Comparison of ENCODE assay signal across 18 cellular contexts in the genomic region with DNA sequence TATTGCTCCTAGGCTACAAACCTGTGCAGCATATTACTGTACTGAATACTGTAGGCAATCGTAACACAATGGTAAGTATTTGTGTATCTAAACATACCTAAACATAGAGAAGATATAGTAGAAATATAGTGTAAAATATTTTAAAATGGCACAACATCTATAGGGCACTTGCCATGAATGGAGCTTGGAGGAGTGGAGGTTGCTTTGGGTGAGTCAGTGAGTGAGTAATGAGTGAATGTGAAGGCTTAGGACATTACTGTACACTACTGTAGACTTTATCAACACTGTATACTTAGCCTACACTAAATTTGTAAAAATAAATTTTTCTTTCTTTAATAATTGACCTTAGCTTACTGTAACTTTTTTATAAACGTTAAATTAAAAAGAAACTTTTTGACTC. TPM values are rescaled to one million over a fixed set of nuclear protein-coding genes. Genes with fewer than 3 reads are reported as not detected.
A peak's percentile ranks its signal among the peaks of the same experiment; 100 is the strongest.
DNase-seq lines count a peak whose midpoint lies in the region; ATAC-seq and TF ChIP-seq lines count a peak whose summit lies in the region.
"Had no signal": no experiment of that assay in that cellular context is flagged by ENCODE, and none has a peak within 500 bp of the region (broad histone marks: within the 10 kb centered on the region; RNA-seq: fewer than 3 reads in every experiment).

No MANE protein-coding gene starts in this region.

- no peak for TF ChIP-seq CTCF in fibroblast of pulmonary artery (IDR thresholded peaks at IDR 0.05; ENCODE audit: low read length, missing control alignments)

- DNase-seq in ACHN (peak; percentile 37), LHCN-M2 (ENCODE audit: low read depth) (peak; percentile 49), amniotic stem cell (lab: John Stamatoyannopoulos, UW) (peak; percentile 64), fibroblast of pulmonary artery (ENCODE audit: low read depth) (peak; percentile 57), COR-L47 (lab: John Stamatoyannopoulos, UW) (no peak), mucosa of gallbladder (ENCODE audit: low spot score) (no peak), putamen (ENCODE audit: low spot score) (no peak)
- DNase-seq: CD4-positive, CD25-positive, alpha-beta regulatory T cell; left ventricle myocardium superior; NCI-H187 treated with DMSO at 0.1 percent for 48 hours; NCI-H510A; SHP77; stimulated activated naive CD4-positive, alpha-beta T cell treated with Interleukin-2 at 50 U/mL for 16 hours; transverse colon had no signal

- no peak overlapping the region for H3K4me3 ChIP-seq in fibroblast of pulmonary artery (replicated peaks; ENCODE audit: low read depth, low read length)
- H3K4me3 ChIP-seq: right atrium auricular region, transverse colon had no signal

- no peak for ATAC-seq in GM19328 (IDR thresholded peaks at IDR 0.05; ENCODE audit: unreplicated experiment)
- ATAC-seq: left ventricle myocardium superior had no signal

- in situ Hi-C loops in ACHN (cut with HindIII; ENCODE audit: low pct_ligation_motif_present, low pct_unique_long_range_greater_than_20kb, low sequenced_read_pairs): no loop called here

RNA-seq across cellular contexts. Expression of gene LEFTY2, which starts 7.9 kb away (rescaled TPM):
- not detected in 2 replicates for total RNA-seq in LHCN-M2 (2014; rRNA removed)
- not detected for polyA plus RNA-seq in LHCN-M2 (2012)
- 0.23 TPM for total RNA-seq in mucosa of gallbladder
- total RNA-seq: activated T-helper 2 cell treated with anti-CD3 and anti-CD28 coated beads, Interferon-gamma antibody, Interleukin-2, Interleukin-4, amounts not matched to agents 10 μg/mL and 5 μg/mL and 100 μg/mL, durations not matched to agents 14 hours and 24 hours and 36 hours; CD4-positive, CD25-positive, alpha-beta regulatory T cell; glomerular endothelial cell had no signal
- polyA plus RNA-seq: CD4-positive, CD25-positive, alpha-beta regulatory T cell had no signal

RNA-seq across cellular contexts. Expression of gene PYCR2, which starts 9.0 kb away (rescaled TPM):
- total RNA-seq in LHCN-M2 (2014; rRNA removed): 71.4 and 77.4 TPM in 2 replicates
- polyA plus RNA-seq in LHCN-M2 (2012): 57.0 TPM
- 71.8 TPM for total RNA-seq in mucosa of gallbladder

RNA-seq across cellular contexts. Expression of gene LEFTY1, which starts 44.1 kb away (rescaled TPM):
- total RNA-seq in LHCN-M2 (2014; rRNA removed): not detected in 2 replicates
- not detected for polyA plus RNA-seq in LHCN-M2 (2012)
- 1.5 TPM for total RNA-seq in mucosa of gallbladder
- total RNA-seq: activated T-helper 2 cell treated with anti-CD3 and anti-CD28 coated beads, Interferon-gamma antibody, Interleukin-2, Interleukin-4, amounts not matched to agents 10 μg/mL and 5 μg/mL and 100 μg/mL, durations not matched to agents 14 hours and 24 hours and 36 hours; glomerular endothelial cell; left ventricle myocardium superior had no signal

RNA-seq across cellular contexts. Expression of gene TMEM63A, which starts 50.9 kb away (rescaled TPM):
- total RNA-seq in LHCN-M2 (2014; rRNA removed): 10.1 and 10.2 TPM in 2 replicates
- 13.0 TPM for polyA plus RNA-seq in LHCN-M2 (2012)
- 153 TPM for total RNA-seq in mucosa of gallbladder

Comparison
In these comparisons a context has a peak if more than half of its experiments do, and no peak if none do; other contexts are left out.
1. DNase-seq: peak in ACHN (single experiment), LHCN-M2 (single experiment), amniotic stem cell (single experiment) and fibroblast of pulmonary artery (single experiment); none in COR-L47 (single experiment), mucosa of gallbladder (single experiment) and putamen (single experiment).